1 cellular context compared by ENCODE assay signal in the genomic region with DNA sequence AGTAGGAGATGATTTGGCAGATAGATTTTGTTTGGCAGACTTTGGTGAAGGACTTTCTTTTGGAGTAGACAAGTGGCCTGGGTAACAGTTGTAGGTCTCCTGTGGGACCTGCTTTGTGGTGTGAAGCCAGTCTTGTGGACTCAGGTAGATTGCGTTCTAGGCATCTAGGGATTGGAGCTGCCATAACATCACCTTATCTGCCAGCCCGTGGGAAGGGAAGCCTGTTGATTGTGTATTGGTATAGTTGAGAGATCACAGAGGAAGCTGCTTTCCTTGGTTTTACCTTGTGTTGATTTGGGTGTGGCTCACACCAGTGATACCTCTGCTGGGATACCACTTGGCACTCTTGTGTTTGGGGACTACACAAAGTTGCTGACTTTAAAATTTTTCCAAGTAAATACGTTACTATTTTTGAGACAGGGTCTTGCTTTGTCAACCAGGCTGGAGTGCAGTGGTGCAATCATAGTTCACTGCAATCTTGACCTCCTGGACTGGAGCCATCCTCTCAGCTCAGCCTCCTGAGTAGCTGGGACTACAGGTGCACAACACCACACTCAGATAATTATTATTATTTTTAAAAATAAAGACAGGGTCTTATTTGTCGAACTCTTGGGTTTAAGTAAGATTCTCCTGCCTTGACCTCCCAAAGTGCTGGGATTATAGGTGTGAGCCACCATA.
TF ChIP-seq lines count a peak whose summit lies in the region.

No MANE protein-coding gene starts in this region.

TF ChIP-seq in HepG2, 621 proteins besides CTCF, POLR2A, EP300 and RAD21 (continues in another document):
- no peak for TF ChIP-seq KMT2B (CRISPR knock-in tag; IDR thresholded peaks at IDR 0.05)
- no peak for TF ChIP-seq HNRNPH1 (optimal IDR thresholded peaks at IDR 0.05; ENCODE audit: low read depth, low read length)
- peak; percentile 39; the same call in 1 of the 2 replicates for TF ChIP-seq CEBPG (CRISPR knock-in tag; IDR thresholded peaks at IDR 0.05)
- TF ChIP-seq, protein P1, sequence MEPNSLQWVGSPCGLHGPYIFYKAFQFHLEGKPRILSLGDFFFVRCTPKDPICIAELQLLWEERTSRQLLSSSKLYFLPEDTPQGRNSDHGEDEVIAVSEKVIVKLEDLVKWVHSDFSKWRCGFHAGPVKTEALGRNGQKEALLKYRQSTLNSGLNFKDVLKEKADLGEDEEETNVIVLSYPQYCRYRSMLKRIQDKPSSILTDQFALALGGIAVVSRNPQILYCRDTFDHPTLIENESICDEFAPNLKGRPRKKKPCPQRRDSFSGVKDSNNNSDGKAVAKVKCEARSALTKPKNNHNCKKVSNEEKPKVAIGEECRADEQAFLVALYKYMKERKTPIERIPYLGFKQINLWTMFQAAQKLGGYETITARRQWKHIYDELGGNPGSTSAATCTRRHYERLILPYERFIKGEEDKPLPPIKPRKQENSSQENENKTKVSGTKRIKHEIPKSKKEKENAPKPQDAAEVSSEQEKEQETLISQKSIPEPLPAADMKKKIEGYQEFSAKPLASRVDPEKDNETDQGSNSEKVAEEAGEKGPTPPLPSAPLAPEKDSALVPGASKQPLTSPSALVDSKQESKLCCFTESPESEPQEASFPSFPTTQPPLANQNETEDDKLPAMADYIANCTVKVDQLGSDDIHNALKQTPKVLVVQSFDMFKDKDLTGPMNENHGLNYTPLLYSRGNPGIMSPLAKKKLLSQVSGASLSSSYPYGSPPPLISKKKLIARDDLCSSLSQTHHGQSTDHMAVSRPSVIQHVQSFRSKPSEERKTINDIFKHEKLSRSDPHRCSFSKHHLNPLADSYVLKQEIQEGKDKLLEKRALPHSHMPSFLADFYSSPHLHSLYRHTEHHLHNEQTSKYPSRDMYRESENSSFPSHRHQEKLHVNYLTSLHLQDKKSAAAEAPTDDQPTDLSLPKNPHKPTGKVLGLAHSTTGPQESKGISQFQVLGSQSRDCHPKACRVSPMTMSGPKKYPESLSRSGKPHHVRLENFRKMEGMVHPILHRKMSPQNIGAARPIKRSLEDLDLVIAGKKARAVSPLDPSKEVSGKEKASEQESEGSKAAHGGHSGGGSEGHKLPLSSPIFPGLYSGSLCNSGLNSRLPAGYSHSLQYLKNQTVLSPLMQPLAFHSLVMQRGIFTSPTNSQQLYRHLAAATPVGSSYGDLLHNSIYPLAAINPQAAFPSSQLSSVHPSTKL (CRISPR knock-in tag; IDR thresholded peaks at IDR 0.05), result 0 out of 2 replicates have a peak, but pooled peaks have one; percentile 14
- TF ChIP-seq SKI (IDR thresholded peaks at IDR 0.05; ENCODE audit: partially characterized antibody), result no peak
- no peak for TF ChIP-seq NFRKB (IDR thresholded peaks at IDR 0.05)
- TF ChIP-seq MAZ (IDR thresholded peaks at IDR 0.05; ENCODE audit: borderline replicate concordance, low read depth, low read length), result no peak
- TF ChIP-seq MAZ (CRISPR knock-in tag; IDR thresholded peaks at IDR 0.05; ENCODE audit: low read depth), result no peak
- TF ChIP-seq HMGXB3 (CRISPR knock-in tag; IDR thresholded peaks at IDR 0.05; ENCODE audit: borderline replicate concordance), result no peak
- TF ChIP-seq, protein P2, sequence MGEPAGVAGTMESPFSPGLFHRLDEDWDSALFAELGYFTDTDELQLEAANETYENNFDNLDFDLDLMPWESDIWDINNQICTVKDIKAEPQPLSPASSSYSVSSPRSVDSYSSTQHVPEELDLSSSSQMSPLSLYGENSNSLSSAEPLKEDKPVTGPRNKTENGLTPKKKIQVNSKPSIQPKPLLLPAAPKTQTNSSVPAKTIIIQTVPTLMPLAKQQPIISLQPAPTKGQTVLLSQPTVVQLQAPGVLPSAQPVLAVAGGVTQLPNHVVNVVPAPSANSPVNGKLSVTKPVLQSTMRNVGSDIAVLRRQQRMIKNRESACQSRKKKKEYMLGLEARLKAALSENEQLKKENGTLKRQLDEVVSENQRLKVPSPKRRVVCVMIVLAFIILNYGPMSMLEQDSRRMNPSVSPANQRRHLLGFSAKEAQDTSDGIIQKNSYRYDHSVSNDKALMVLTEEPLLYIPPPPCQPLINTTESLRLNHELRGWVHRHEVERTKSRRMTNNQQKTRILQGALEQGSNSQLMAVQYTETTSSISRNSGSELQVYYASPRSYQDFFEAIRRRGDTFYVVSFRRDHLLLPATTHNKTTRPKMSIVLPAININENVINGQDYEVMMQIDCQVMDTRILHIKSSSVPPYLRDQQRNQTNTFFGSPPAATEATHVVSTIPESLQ (CRISPR knock-in tag; conservative IDR thresholded peaks at IDR 0.05), result no peak
- no peak for TF ChIP-seq BRD4 (CRISPR knock-in tag; IDR thresholded peaks at IDR 0.05)
- TF ChIP-seq, protein P3, sequence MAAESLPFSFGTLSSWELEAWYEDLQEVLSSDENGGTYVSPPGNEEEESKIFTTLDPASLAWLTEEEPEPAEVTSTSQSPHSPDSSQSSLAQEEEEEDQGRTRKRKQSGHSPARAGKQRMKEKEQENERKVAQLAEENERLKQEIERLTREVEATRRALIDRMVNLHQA (CRISPR knock-in tag; IDR thresholded peaks at IDR 0.05), result no peak
- peak; percentile 7; the same call in 1 of the 2 replicates for TF ChIP-seq FOXA3 (CRISPR knock-in tag; IDR thresholded peaks at IDR 0.05)
- TF ChIP-seq CCAR2 (optimal IDR thresholded peaks at IDR 0.05; ENCODE audit: low read depth, low read length), result no peak
- TF ChIP-seq ZNF326 (CRISPR knock-in tag; IDR thresholded peaks at IDR 0.05; ENCODE audit: borderline replicate concordance), result no peak
- TF ChIP-seq RFX5 (IDR thresholded peaks at IDR 0.05; ENCODE audit: low read depth, low read length), result no peak
- TF ChIP-seq, protein P4, sequence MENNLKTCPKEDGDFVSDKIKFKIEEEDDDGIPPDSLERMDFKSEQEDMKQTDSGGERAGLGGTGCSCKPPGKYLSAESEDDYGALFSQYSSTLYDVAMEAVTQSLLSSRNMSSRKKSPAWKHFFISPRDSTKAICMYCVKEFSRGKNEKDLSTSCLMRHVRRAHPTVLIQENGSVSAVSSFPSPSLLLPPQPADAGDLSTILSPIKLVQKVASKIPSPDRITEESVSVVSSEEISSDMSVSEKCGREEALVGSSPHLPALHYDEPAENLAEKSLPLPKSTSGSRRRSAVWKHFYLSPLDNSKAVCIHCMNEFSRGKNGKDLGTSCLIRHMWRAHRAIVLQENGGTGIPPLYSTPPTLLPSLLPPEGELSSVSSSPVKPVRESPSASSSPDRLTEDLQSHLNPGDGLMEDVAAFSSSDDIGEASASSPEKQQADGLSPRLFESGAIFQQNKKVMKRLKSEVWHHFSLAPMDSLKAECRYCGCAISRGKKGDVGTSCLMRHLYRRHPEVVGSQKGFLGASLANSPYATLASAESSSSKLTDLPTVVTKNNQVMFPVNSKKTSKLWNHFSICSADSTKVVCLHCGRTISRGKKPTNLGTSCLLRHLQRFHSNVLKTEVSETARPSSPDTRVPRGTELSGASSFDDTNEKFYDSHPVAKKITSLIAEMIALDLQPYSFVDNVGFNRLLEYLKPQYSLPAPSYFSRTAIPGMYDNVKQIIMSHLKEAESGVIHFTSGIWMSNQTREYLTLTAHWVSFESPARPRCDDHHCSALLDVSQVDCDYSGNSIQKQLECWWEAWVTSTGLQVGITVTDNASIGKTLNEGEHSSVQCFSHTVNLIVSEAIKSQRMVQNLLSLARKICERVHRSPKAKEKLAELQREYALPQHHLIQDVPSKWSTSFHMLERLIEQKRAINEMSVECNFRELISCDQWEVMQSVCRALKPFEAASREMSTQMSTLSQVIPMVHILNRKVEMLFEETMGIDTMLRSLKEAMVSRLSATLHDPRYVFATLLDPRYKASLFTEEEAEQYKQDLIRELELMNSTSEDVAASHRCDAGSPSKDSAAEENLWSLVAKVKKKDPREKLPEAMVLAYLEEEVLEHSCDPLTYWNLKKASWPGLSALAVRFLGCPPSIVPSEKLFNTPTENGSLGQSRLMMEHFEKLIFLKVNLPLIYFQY (CRISPR knock-in tag; IDR thresholded peaks at IDR 0.05; ENCODE audit: borderline replicate concordance), result no peak
- no peak for TF ChIP-seq MEF2D (CRISPR knock-in tag; IDR thresholded peaks at IDR 0.05)
- no peak for TF ChIP-seq ZBTB8A (CRISPR knock-in tag; IDR thresholded peaks at IDR 0.05; ENCODE audit: borderline replicate concordance, low read depth)
- TF ChIP-seq ZNF512 (CRISPR knock-in tag; IDR thresholded peaks at IDR 0.05), result no peak
- TF ChIP-seq ZNF552 (CRISPR knock-in tag; IDR thresholded peaks at IDR 0.05; ENCODE audit: borderline replicate concordance), result no peak
- no peak for TF ChIP-seq SUZ12 (IDR thresholded peaks at IDR 0.05; ENCODE audit: low read depth, low read length)
- no peak for TF ChIP-seq TBX2 (CRISPR knock-in tag; IDR thresholded peaks at IDR 0.05; ENCODE audit: borderline replicate concordance)
- TF ChIP-seq, protein P5, sequence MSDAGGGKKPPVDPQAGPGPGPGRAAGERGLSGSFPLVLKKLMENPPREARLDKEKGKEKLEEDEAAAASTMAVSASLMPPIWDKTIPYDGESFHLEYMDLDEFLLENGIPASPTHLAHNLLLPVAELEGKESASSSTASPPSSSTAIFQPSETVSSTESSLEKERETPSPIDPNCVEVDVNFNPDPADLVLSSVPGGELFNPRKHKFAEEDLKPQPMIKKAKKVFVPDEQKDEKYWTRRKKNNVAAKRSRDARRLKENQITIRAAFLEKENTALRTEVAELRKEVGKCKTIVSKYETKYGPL (CRISPR knock-in tag; IDR thresholded peaks at IDR 0.05), result no peak
- TF ChIP-seq THYN1 (CRISPR knock-in tag; IDR thresholded peaks at IDR 0.05; ENCODE audit: borderline replicate concordance, low read depth), result no peak
- TF ChIP-seq ZNF335 (CRISPR knock-in tag; IDR thresholded peaks at IDR 0.05), result no peak
- TF ChIP-seq RBFOX2 (IDR thresholded peaks at IDR 0.05; ENCODE audit: low read depth, low read length), result 0 out of 2 replicates have a peak, but pooled peaks have one; percentile 37
- TF ChIP-seq FOXK2 (IDR thresholded peaks at IDR 0.05), result no peak
- TF ChIP-seq GMEB1 (CRISPR knock-in tag; IDR thresholded peaks at IDR 0.05; ENCODE audit: borderline replicate concordance), result no peak
- TF ChIP-seq ATF7 (IDR thresholded peaks at IDR 0.05), result no peak
- no peak for TF ChIP-seq ATF7 (CRISPR knock-in tag; IDR thresholded peaks at IDR 0.05)
- no peak for TF ChIP-seq ZNF670 (CRISPR knock-in tag; IDR thresholded peaks at IDR 0.05; ENCODE audit: borderline replicate concordance)
- no peak for TF ChIP-seq NR2F2 (IDR thresholded peaks at IDR 0.05; ENCODE audit: borderline replicate concordance, low read depth)
- TF ChIP-seq ZNF598 (CRISPR knock-in tag; IDR thresholded peaks at IDR 0.05; ENCODE audit: borderline replicate concordance), result no peak
- TF ChIP-seq ZNF770 (CRISPR knock-in tag; IDR thresholded peaks at IDR 0.05), result peak; percentile 67
